8 cellular contexts compared by ENCODE assay signal in the genomic region with DNA sequence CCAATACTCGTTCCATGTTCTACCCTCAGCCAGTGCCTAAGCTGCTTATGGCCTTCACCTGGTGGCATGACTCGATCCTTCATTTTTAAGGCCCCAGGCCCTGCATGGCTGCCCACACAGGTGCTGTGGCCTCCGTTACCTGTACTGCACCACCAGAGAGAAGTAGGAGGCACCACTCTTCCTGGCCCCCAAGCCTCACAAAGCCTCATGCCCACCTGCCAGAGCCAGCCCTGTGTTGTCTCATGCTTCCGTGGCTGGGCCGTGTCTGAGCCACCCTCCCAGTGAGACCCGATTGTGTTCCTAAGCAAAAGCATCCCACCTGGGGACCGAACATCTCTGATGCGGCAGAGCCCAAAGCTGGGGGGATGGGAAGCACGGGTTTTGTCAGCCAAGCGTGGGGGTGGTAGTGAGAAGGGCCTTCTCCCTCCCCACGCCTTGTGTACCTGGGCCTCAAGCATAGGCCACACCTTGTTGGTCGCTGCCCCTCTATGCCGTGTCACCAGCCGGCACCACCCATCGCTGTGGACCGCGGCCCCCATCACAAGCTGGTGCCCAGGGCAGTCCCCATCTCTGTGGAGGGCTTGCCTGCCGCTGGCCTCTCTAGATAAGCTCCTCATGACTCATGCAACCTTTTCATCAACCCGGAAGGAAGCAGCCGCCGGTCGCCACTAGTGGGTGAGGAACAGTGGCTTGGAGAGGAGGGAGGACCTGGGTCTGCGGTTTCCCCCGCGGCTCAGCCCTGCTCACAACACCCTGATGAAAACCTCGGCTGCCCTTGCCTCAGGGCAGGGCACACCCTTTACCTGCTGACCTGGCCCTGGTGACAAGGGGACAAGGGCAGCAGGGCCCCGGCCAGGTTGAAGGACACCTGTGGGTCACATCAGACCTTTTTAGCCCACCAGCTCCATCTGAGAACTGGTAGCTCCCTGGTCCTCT. TPM values are rescaled to one million over a fixed set of nuclear protein-coding genes. Genes with fewer than 3 reads are reported as not detected.
A peak's percentile ranks its signal among the peaks of the same experiment; 100 is the strongest.
DNase-seq lines count a peak whose midpoint lies in the region; ATAC-seq, FAIRE-seq and TF ChIP-seq lines count a peak whose summit lies in the region.

No MANE protein-coding gene starts in this region.

- peak; percentile 28 for ATAC-seq in HG02588 (IDR thresholded peaks at IDR 0.05; ENCODE audit: unreplicated experiment)
- ATAC-seq in stimulated activated memory B cell treated with anti-CD40 and anti-IgM and Interleukin-4, amounts not matched to agents 10 μg/mL and 1 μg/mL and 100 μg/mL, for 72 hours: peak; percentile 73

- peak; percentile 66; the same call in 1 of the 2 replicates for TF ChIP-seq POLR2A in GM12892 (IDR thresholded peaks at IDR 0.05; ENCODE audit: low read depth, low read length)

- peak; percentile 51 for DNase-seq in GM12892 (ENCODE audit: insufficient read length)
- DNase-seq in NCI-H2107 (lab: John Stamatoyannopoulos, UW): peak; percentile 61
- peak; percentile 90 for DNase-seq in activated CD4-positive, alpha-beta T cell treated with anti-CD3 and anti-CD28 coated beads, Interleukin-2, amount 50 U/mL, for 1 hour
- DNase-seq in effector CD4-positive, alpha-beta T cell: peak; percentile 85
- no peak for DNase-seq in cortex of kidney (lab: John Stamatoyannopoulos, UW)

- peaks cover 20% of the 10 kb centered on the region for H3K36me3 Mint-ChIP-seq in stimulated activated memory B cell treated with anti-CD40 and anti-IgM and Interleukin-4, amounts not matched to agents 10 μg/mL and 1 μg/mL and 100 μg/mL, for 72 hours

- peak overlapping the region; percentile 67 for H3K9ac ChIP-seq in mucosa of stomach (ENCODE audit: low read length)

- H3K4me3 Mint-ChIP-seq in stimulated activated memory B cell treated with anti-CD40 and anti-IgM and Interleukin-4, amounts not matched to agents 10 μg/mL and 1 μg/mL and 100 μg/mL, for 72 hours: peak overlapping the region; percentile 89

- H3K4me1 ChIP-seq in mucosa of stomach (ENCODE audit: control insufficient read depth, insufficient read depth, low read length): peaks cover 74% of the 10 kb centered on the region

- FAIRE-seq in GM12892 (lab: Jason Lieb, UNC): peak; percentile 94

- H3K9me3 Mint-ChIP-seq in stimulated activated memory B cell treated with anti-CD40 and anti-IgM and Interleukin-4, amounts not matched to agents 10 μg/mL and 1 μg/mL and 100 μg/mL, for 72 hours: no peaks in the 10 kb centered on the region

- no peaks in the 10 kb centered on the region for H3K9me3 ChIP-seq in mucosa of stomach (ENCODE audit: control insufficient read depth, low read length)

- peak overlapping the region; percentile 97 for H3K27ac Mint-ChIP-seq in stimulated activated memory B cell treated with anti-CD40 and anti-IgM and Interleukin-4, amounts not matched to agents 10 μg/mL and 1 μg/mL and 100 μg/mL, for 72 hours

- H3K36me3 ChIP-seq in mucosa of stomach (ENCODE audit: control insufficient read depth, insufficient read depth, low read length): no peaks in the 10 kb centered on the region

- H3K4me3 ChIP-seq in mucosa of stomach (ENCODE audit: low read length): peak overlapping the region; percentile 21

- H3K4me1 Mint-ChIP-seq in stimulated activated memory B cell treated with anti-CD40 and anti-IgM and Interleukin-4, amounts not matched to agents 10 μg/mL and 1 μg/mL and 100 μg/mL, for 72 hours: peaks cover 70% of the 10 kb centered on the region

- H3K27me3 Mint-ChIP-seq in stimulated activated memory B cell treated with anti-CD40 and anti-IgM and Interleukin-4, amounts not matched to agents 10 μg/mL and 1 μg/mL and 100 μg/mL, for 72 hours: no peaks in the 10 kb centered on the region

- no peaks in the 10 kb centered on the region for H3K27me3 ChIP-seq in mucosa of stomach (ENCODE audit: control insufficient read depth, insufficient read depth, low read length)

RNA-seq across cellular contexts. Expression of gene RNPEPL1, which starts 2.7 kb away (rescaled TPM):
- 10.2 TPM for polyA plus RNA-seq in GM12892 (2012; ENCODE audit: missing spikeins)

RNA-seq across cellular contexts. Expression of gene DUSP28, which starts 5.4 kb away (rescaled TPM):
- 7.3 TPM for polyA plus RNA-seq in GM12892 (2012; ENCODE audit: missing spikeins)

RNA-seq across cellular contexts. Expression of gene ANKMY1, which starts 7.7 kb away (rescaled TPM):
- 9.9 TPM for polyA plus RNA-seq in GM12892 (2012; ENCODE audit: missing spikeins)

RNA-seq across cellular contexts. Expression of gene CAPN10, which starts 21.0 kb away (rescaled TPM):
- polyA plus RNA-seq in GM12892 (2012; ENCODE audit: missing spikeins): 12.0 TPM

RNA-seq across cellular contexts. Expression of gene GPR35, which starts 59.7 kb away (rescaled TPM):
- polyA plus RNA-seq in GM12892 (2012; ENCODE audit: missing spikeins): 1.1 TPM
